Comparison of ENCODE assay signal across 7 cellular contexts in the genomic region with DNA sequence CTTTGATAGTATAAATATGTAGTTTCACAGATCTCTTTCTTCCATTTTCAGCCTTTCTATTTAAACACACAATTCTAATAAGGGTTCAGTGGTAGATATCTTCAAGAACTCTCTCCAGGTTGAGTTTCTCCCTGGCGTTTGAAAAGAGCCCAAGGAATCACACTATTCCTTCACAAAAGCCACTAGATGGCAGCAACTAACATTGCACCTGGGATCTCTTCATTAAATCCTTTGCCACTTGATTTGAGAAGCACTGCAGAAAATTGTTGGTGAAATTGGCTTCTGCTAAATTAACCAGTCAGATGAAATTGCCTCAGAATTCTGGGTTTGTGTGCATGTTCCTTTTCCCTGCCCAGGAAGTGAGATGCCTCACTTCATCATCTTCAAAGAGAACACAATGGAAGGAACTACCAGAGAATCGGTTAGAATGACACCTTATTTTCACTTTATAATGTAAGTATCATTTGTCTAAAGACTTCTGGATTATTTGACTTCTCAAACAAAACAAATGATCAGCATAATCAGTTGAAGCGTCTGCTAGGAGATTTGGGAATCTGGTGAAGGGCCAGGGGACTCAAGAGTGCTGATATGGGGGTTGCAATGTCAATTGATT. TPM values are rescaled to one million over a fixed set of nuclear protein-coding genes. Genes with fewer than 3 reads are reported as not detected.
DNase-seq lines count a peak whose midpoint lies in the region; ATAC-seq and TF ChIP-seq lines count a peak whose summit lies in the region.

No MANE protein-coding gene starts in this region.

- no peaks in the 10 kb centered on the region for H3K4me1 ChIP-seq in transverse colon

- no peak overlapping the region for H3K27ac ChIP-seq in transverse colon

- H3K27me3 ChIP-seq in transverse colon: no peaks in the 10 kb centered on the region

- no peak for TF ChIP-seq POLR2A in transverse colon (IDR thresholded peaks at IDR 0.05)

- no peak for ATAC-seq in GM21737 (IDR thresholded peaks at IDR 0.05; ENCODE audit: unreplicated experiment)

- peak; percentile 81 for DNase-seq in NCI-H1694 (lab: John Stamatoyannopoulos, UW)
- DNase-seq in iPS DF 19.7 (ENCODE audit: low read depth, low spot score): peak; percentile 7
- DNase-seq in transverse colon: no peak
- no peak for DNase-seq in activated effector memory CD4-positive, alpha-beta T cell treated with Interleukin-2 at 50 U/mL for 16 hours

- H3K36me3 ChIP-seq in transverse colon: no peaks in the 10 kb centered on the region

- no peak overlapping the region for H3K4me3 ChIP-seq in GM12875 (ENCODE audit: low read depth, low read length)
- H3K4me3 ChIP-seq in WI38 (ENCODE audit: low read depth, low read length): no peak overlapping the region
- no peak overlapping the region for H3K4me3 ChIP-seq in transverse colon

- no peaks in the 10 kb centered on the region for H3K9me3 ChIP-seq in transverse colon

- in situ Hi-C loops in transverse colon (cut with MboI; ENCODE audit: low pct_ligation_motif_present in 1 of 4, low pct_unique_long_range_greater_than_20kb in 1 of 4, low sequenced_read_pairs in 3 of 4): loop anchor here (10.0 to 25.0 kb wide), 2 partner anchors 575 to 578 kb away; no protein-coding TSS in a partner anchor

- no peak for TF ChIP-seq EP300 in transverse colon (IDR thresholded peaks at IDR 0.05; ENCODE audit: low read depth)

- TF ChIP-seq CTCF in GM12875 (IDR thresholded peaks at IDR 0.05; ENCODE audit: borderline replicate concordance, insufficient read depth, low read depth, low read length) (peak; percentile 46; the same call in 1 of the 2 replicates), WI38 (IDR thresholded peaks at IDR 0.05; ENCODE audit: low read depth, low read length) (peak; percentile 31; the same call in 1 of the 2 replicates), transverse colon (IDR thresholded peaks at IDR 0.05) (peak; percentile 24 to 51 (median 39))

- intact Hi-C loops in transverse colon (cut with DNase I; ENCODE audit: low total_unique reads): loop anchor here (10.0 kb wide), 1 partner anchor 588 kb away; no protein-coding TSS in a partner anchor

- WGBS in transverse colon (ENCODE audit: low coverage in 1 of 2), 2 donors: 19 to 42% methylated on average over 2 to 3 of the region's 3 CpGs

RNA-seq across cellular contexts. Expression of gene CCDC198, which starts 6.8 kb away (rescaled TPM):
- total RNA-seq in transverse colon: not detected

Comparison
In these comparisons a context has a peak if more than half of its experiments do, and no peak if none do; other contexts are left out.
1. DNase-seq: peak in NCI-H1694 (single experiment) and iPS DF 19.7 (single experiment); none in transverse colon (single experiment) and activated effector memory CD4-positive, alpha-beta T cell treated with Interleukin-2 at 50 U/mL for 16 hours (single experiment).
2. Peak in every context shown above with its lines, with median percentiles within 50 percentile points of each other: CTCF ChIP-seq.